27 cellular contexts compared by ENCODE assay signal in the genomic region with DNA sequence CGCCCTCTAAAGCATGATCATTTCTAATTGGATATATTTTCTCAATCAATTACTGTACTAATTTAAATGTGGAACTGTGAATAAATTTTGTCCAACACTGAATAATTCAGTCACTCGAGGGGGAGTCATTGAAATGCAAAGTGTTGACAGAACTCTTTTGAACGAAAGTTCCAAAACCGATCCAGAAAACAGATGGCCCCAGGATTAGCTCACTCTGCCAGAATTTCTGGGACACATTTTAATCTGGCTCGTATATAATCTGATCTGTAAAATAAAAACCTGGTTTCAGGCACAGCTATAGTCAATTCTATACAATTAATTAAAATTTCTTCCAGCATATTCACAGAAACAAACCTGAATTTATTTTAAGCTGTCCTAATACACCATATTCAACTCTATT.
"Had no signal": no experiment of that assay in that cellular context is flagged by ENCODE, and none has a peak within 500 bp of the region (broad histone marks: within the 10 kb centered on the region; RNA-seq: fewer than 3 reads in every experiment).

No MANE protein-coding gene starts in this region.

- H3K4me3 ChIP-seq: ascending aorta, breast epithelium, MG63, SJCRH30, SK-N-MC had no signal

- H3K27ac ChIP-seq: ascending aorta, breast epithelium, SJCRH30, SK-N-MC had no signal

- H3K9me3 ChIP-seq: ascending aorta, breast epithelium, MG63, SJCRH30 had no signal

- H3K27me3 ChIP-seq: ascending aorta, breast epithelium, MG63, SJCRH30 had no signal

- H3K36me3 ChIP-seq: ascending aorta, breast epithelium, MG63, SJCRH30 had no signal

- DNase-seq: activated CD4-positive, alpha-beta T cell treated with anti-CD3 and anti-CD28 coated beads, Interleukin-2, amount 10 ng/mL, durations not matched to agents 24 days and 14 days; activated CD4-positive, alpha-beta T cell treated with anti-CD3 and anti-CD28 coated beads, Interleukin-2, amount 50 U/mL, for 48 hours; activated CD8-positive, alpha-beta T cell treated with anti-CD3 and anti-CD28 coated beads, Interleukin-2, amount 10 ng/mL, durations not matched to agents 7 days and 5 days; activated gamma-delta T cell; activated naive CD4-positive, alpha-beta T cell treated with Interleukin-2 at 50 U/mL for 16 hours; activated naive CD8-positive, alpha-beta T cell treated with anti-CD3 and anti-CD28 coated beads, Interleukin-2, amount 10 ng/mL, durations not matched to agents 7 days and 5 days; activated T-cell treated with anti-CD3 and anti-CD28 coated beads, Interleukin-2, amount 50 U/mL, for 24 hours; amygdala; Kasumi-1; KG1; MG63; NCI-H1048; NCI-H1417; NCI-H146; NCI-H187; NCI-H2029 treated with DMSO at 0.1 percent for 48 hours; NCI-H2107; NCI-H2171; NCI-H526; NCI-H774; SHP77; SJCRH30; T1000 had no signal

- ATAC-seq: activated CD8-positive, alpha-beta T cell treated with anti-CD3 and anti-CD28 coated beads, Interleukin-2, amount 10 ng/mL, durations not matched to agents 7 days and 5 days; Panc1 had no signal

- H3K4me1 ChIP-seq: ascending aorta, breast epithelium, SJCRH30 had no signal
